Comparison of ENCODE assay signal across 8 cellular contexts in genomic region chr19:6362351-6362801, GRCh38. TPM values are rescaled to one million over a fixed set of nuclear protein-coding genes. Genes with fewer than 3 reads are reported as not detected.
DNase-seq lines count a peak whose midpoint lies in the region; ATAC-seq and TF ChIP-seq lines count a peak whose summit lies in the region.

No MANE protein-coding gene starts in this region.

- H3K9me3 ChIP-seq in cardiac muscle cell (ENCODE audit: low read depth) = no peaks in the 10 kb centered on the region
- no peaks in the 10 kb centered on the region for H3K9me3 ChIP-seq in stomach

- ATAC-seq in left cardiac atrium (no peak), HG03469 (IDR thresholded peaks at IDR 0.05; ENCODE audit: unreplicated experiment) (no peak)

- no peak for DNase-seq in cardiac muscle cell (ENCODE audit: low read depth in 1 of 2, low spot score in 1 of 2)
- no peak for DNase-seq in left cardiac atrium
- no peak for DNase-seq in kidney epithelial cell (ENCODE audit: low read depth)
- DNase-seq in stomach = no peak
- no peak for DNase-seq in NCI-H128 (lab: John Stamatoyannopoulos, UW; ENCODE audit: unreplicated experiment)
- DNase-seq in kidney glomerular epithelial cell (lab: John Stamatoyannopoulos, UW) = no peak

- TF ChIP-seq CTCF in cardiac muscle cell (IDR thresholded peaks at IDR 0.05; ENCODE audit: low read depth, low read length) = no peak
- no peak for TF ChIP-seq CTCF in kidney epithelial cell (IDR thresholded peaks at IDR 0.05; ENCODE audit: insufficient read depth, low read length, poor library complexity, severe bottlenecking)
- no peak for TF ChIP-seq CTCF in stomach (IDR thresholded peaks at IDR 0.05)

- peaks cover 21% of the 10 kb centered on the region for H3K36me3 ChIP-seq in cardiac muscle cell
- H3K36me3 ChIP-seq in kidney epithelial cell (ENCODE audit: control insufficient read depth, insufficient read depth, low read length) = peaks cover 1% of the 10 kb centered on the region
- H3K36me3 ChIP-seq in stomach = peaks cover 33 to 42% (median 40%) of the 10 kb centered on the region in 4 donors

- H3K27ac ChIP-seq in cardiac muscle cell (no peak overlapping the region), stomach (peak overlapping the region; percentile 83 to 94 (median 92))

- no peak for TF ChIP-seq POLR2A in stomach (IDR thresholded peaks at IDR 0.05)

- WGBS in stomach, 5 donors = 12 to 17% (median 14%) methylated on average over 8 to 11 of the region's 11 CpGs

- H3K4me1 ChIP-seq in cardiac muscle cell (ENCODE audit: low read depth) (no peaks in the 10 kb centered on the region), stomach (peaks cover 6 to 20% (median 19%) of the 10 kb centered on the region in 4 donors)

- TF ChIP-seq EP300 in stomach (IDR thresholded peaks at IDR 0.05) = no peak

- H3K27me3 ChIP-seq in cardiac muscle cell (no peaks in the 10 kb centered on the region), kidney epithelial cell (ENCODE audit: control insufficient read depth, insufficient read depth, low read length) (peaks cover 4% of the 10 kb centered on the region), stomach (no peaks in the 10 kb centered on the region)

- H3K4me3 ChIP-seq in cardiac muscle cell (peak overlapping the region; percentile 79), kidney epithelial cell (ENCODE audit: low read depth, low read length) (peak overlapping the region; percentile 90), stomach (peak overlapping the region; percentile 85 to 96 (median 91))

- intact Hi-C loops in left cardiac atrium (cut with DNase I) = no loop called here
- intact Hi-C loops in stomach (cut with DNase I; ENCODE audit: low total_unique reads) = no loop called here

- H3K36me3 Mint-ChIP-seq in activated naive CD8-positive, alpha-beta T cell = no peaks in the 10 kb centered on the region

- H3K27ac Mint-ChIP-seq in activated naive CD8-positive, alpha-beta T cell = peak overlapping the region; percentile 97

- peaks cover 17% of the 10 kb centered on the region for H3K4me1 Mint-ChIP-seq in activated naive CD8-positive, alpha-beta T cell (ENCODE audit: low read depth)

- peak overlapping the region; percentile 98 for H3K4me3 Mint-ChIP-seq in activated naive CD8-positive, alpha-beta T cell

- H3K9me3 Mint-ChIP-seq in activated naive CD8-positive, alpha-beta T cell (ENCODE audit: low read depth) = no peaks in the 10 kb centered on the region

- no peaks in the 10 kb centered on the region for H3K27me3 Mint-ChIP-seq in activated naive CD8-positive, alpha-beta T cell

RNA-seq across cellular contexts. Expression of gene CLPP, which starts 1.0 kb away (rescaled TPM):
- total RNA-seq in cardiac muscle cell (98.0 and 141 TPM in 2 replicates), left cardiac atrium (10 to 100 TPM; 65.7 to 71.7 TPM), kidney epithelial cell (137 and 142 TPM in 2 replicates), stomach (10 to 100 TPM in 4 of 5 donors, 1 to 10 TPM in 1; 5.8 to 67.1 (median 24.0) TPM)
- polyA plus RNA-seq in cardiac muscle cell (122 and 124 TPM in 2 replicates), stomach (10 to 100 TPM; 73.3 to 76.5 (median 75.0) TPM)

RNA-seq across cellular contexts. Expression of gene ALKBH7, which starts 10.2 kb away (rescaled TPM):
- total RNA-seq in cardiac muscle cell = 171 and 266 TPM in 2 replicates
- polyA plus RNA-seq in cardiac muscle cell = 126 and 153 TPM in 2 replicates
- total RNA-seq in left cardiac atrium = 100 to 1,000 TPM in 1 of 2 donors, 10 to 100 TPM in 1; 93.7 to 107 TPM
- total RNA-seq in kidney epithelial cell = 55.1 and 69.7 TPM in 2 replicates
- 100 to 1,000 TPM in 1 of 5 donors, 10 to 100 TPM in 3, 1 to 10 TPM in 1; 5.3 to 138 (median 21.3) TPM for total RNA-seq in stomach
- 100 to 1,000 TPM in 1 of 3 donors, 10 to 100 TPM in 2; 81.1 to 122 (median 87.2) TPM for polyA plus RNA-seq in stomach

RNA-seq across cellular contexts. Expression of gene PSPN, which starts 13.4 kb away (rescaled TPM):
- total RNA-seq in cardiac muscle cell (1.9 and 3.0 TPM in 2 replicates), left cardiac atrium (1 to 10 TPM in 1 of 2 donors, under 1 TPM in 1; 0.92 to 1.1 TPM), kidney epithelial cell (1.5 TPM in 2 replicates), stomach (1 to 10 TPM in 4 of 5 donors, not detected in 1; 1.1 to 2.8 (median 1.9) TPM)
- polyA plus RNA-seq in cardiac muscle cell (2.7 and 3.0 TPM in 2 replicates), stomach (1 to 10 TPM in 2 of 3 donors, under 1 TPM in 1; 0.92 to 2.2 (median 1.1) TPM)

RNA-seq across cellular contexts. Expression of gene ACER1, which starts 29.0 kb away (rescaled TPM):
- total RNA-seq in cardiac muscle cell (not detected in 2 replicates), left cardiac atrium (not detected), kidney epithelial cell (not detected in 2 replicates), stomach (1 to 10 TPM in 1 of 5 donors, not detected in 4; 3.5 TPM)
- polyA plus RNA-seq in cardiac muscle cell (not detected in 2 replicates), stomach (under 1 TPM in 1 of 3 donors, not detected in 2; 0.08 TPM)

RNA-seq across cellular contexts. Expression of gene GTF2F1, which starts 30.6 kb away (rescaled TPM):
- total RNA-seq in cardiac muscle cell (81.3 and 96.7 TPM in 2 replicates), left cardiac atrium (10 to 100 TPM; 29.6 to 33.0 TPM), kidney epithelial cell (48.7 and 51.3 TPM in 2 replicates), stomach (10 to 100 TPM in 4 of 5 donors, 1 to 10 TPM in 1; 9.8 to 46.7 (median 22.8) TPM)
- polyA plus RNA-seq in cardiac muscle cell (37.7 and 43.0 TPM in 2 replicates), stomach (10 to 100 TPM; 34.4 to 62.8 (median 41.7) TPM)
